8 cellular contexts compared by ENCODE assay signal in genomic region chr1:183911285-183911684, GRCh38.
DNase-seq lines count a peak whose midpoint lies in the region; ATAC-seq and TF ChIP-seq lines count a peak whose summit lies in the region.

No MANE protein-coding gene starts in this region.

- no peak overlapping the region for H3K4me3 Mint-ChIP-seq in activated T-cell treated with anti-CD3 and anti-CD28 coated beads, Interleukin-2, amount 50 U/mL, for 24 hours
- peak overlapping the region in 1 of 2 donors; percentile 36 for H3K4me3 Mint-ChIP-seq in stimulated activated naive CD8-positive, alpha-beta T cell treated with anti-CD3 and anti-CD28 coated beads, Interleukin-15, amount 100 ng/mL, for 72 hours

- H3K27me3 Mint-ChIP-seq in activated T-cell treated with anti-CD3 and anti-CD28 coated beads, Interleukin-2, amount 50 U/mL, for 24 hours, result no peaks in the 10 kb centered on the region
- H3K27me3 Mint-ChIP-seq in stimulated activated naive CD8-positive, alpha-beta T cell treated with anti-CD3 and anti-CD28 coated beads, Interleukin-15, amount 100 ng/mL, for 72 hours, result no peaks in the 10 kb centered on the region

- H3K4me1 Mint-ChIP-seq in activated T-cell treated with anti-CD3 and anti-CD28 coated beads, Interleukin-2, amount 50 U/mL, for 24 hours (ENCODE audit: low read depth), result peaks cover 33% of the 10 kb centered on the region
- H3K4me1 Mint-ChIP-seq in stimulated activated naive CD8-positive, alpha-beta T cell treated with anti-CD3 and anti-CD28 coated beads, Interleukin-15, amount 100 ng/mL, for 72 hours, result peaks cover 39% of the 10 kb centered on the region

- no peaks in the 10 kb centered on the region for H3K9me3 ChIP-seq in OCI-LY3 (ENCODE audit: insufficient read depth, low read length)

- peak overlapping the region; percentile 86 for H3K27ac ChIP-seq in OCI-LY3 (ENCODE audit: low read length)

- H3K4me3 ChIP-seq in OCI-LY3 (ENCODE audit: low read length), result peak overlapping the region; percentile 64

- H3K36me3 Mint-ChIP-seq in activated T-cell treated with anti-CD3 and anti-CD28 coated beads, Interleukin-2, amount 50 U/mL, for 24 hours (ENCODE audit: low read depth), result peaks cover 7% of the 10 kb centered on the region

- no peaks in the 10 kb centered on the region for H3K79me2 ChIP-seq in OCI-LY3 (ENCODE audit: low read length)

- DNase-seq in activated T-cell treated with anti-CD3 and anti-CD28 coated beads, Interleukin-2, amount 50 U/mL, for 24 hours, result no peak
- DNase-seq in activated T-cell treated with anti-CD3 and anti-CD28 coated beads for 4 hours, result no peak
- DNase-seq in stimulated activated naive CD8-positive, alpha-beta T cell treated with anti-CD3 and anti-CD28 coated beads, Interleukin-15, amount 100 ng/mL, for 72 hours, result peak; percentile 13 to 43
- DNase-seq in central memory CD4-positive, alpha-beta T cell, result no peak
- DNase-seq in iPS-NIHi7 (ENCODE audit: extremely low spot score), result no peak
- DNase-seq in KG1 (lab: John Stamatoyannopoulos, UW), result no peak

- no peaks in the 10 kb centered on the region for H3K9me3 Mint-ChIP-seq in activated T-cell treated with anti-CD3 and anti-CD28 coated beads, Interleukin-2, amount 50 U/mL, for 24 hours
- H3K9me3 Mint-ChIP-seq in stimulated activated naive CD8-positive, alpha-beta T cell treated with anti-CD3 and anti-CD28 coated beads, Interleukin-15, amount 100 ng/mL, for 72 hours, result no peaks in the 10 kb centered on the region

- peak overlapping the region; percentile 87 for H3K4me2 ChIP-seq in OCI-LY3 (ENCODE audit: low read length)

- peak; percentile 55 for ATAC-seq in HG02884 (IDR thresholded peaks at IDR 0.05; ENCODE audit: unreplicated experiment)
- peak; percentile 51 for ATAC-seq in stimulated activated naive CD8-positive, alpha-beta T cell treated with anti-CD3 and anti-CD28 coated beads, Interleukin-15, amount 100 ng/mL, for 72 hours

- H3K4me1 ChIP-seq in OCI-LY3 (ENCODE audit: low read length), result peaks cover 56% of the 10 kb centered on the region

- peaks cover 26% of the 10 kb centered on the region for H3K27me3 ChIP-seq in OCI-LY3 (ENCODE audit: low read depth, low read length)

- H4K20me1 ChIP-seq in OCI-LY3 (ENCODE audit: insufficient read depth, low read length), result peaks cover 4% of the 10 kb centered on the region; the same call in 1 of the 2 replicates

- peaks cover 4% of the 10 kb centered on the region for H3K36me3 ChIP-seq in OCI-LY3 (replicated peaks; ENCODE audit: low read depth, low read length)

- H3K9ac ChIP-seq in OCI-LY3 (ENCODE audit: low read length), result peak overlapping the region; percentile 55

- peak overlapping the region; percentile 27 for H3K27ac Mint-ChIP-seq in activated T-cell treated with anti-CD3 and anti-CD28 coated beads, Interleukin-2, amount 50 U/mL, for 24 hours
- peak overlapping the region; percentile 16 to 28 for H3K27ac Mint-ChIP-seq in stimulated activated naive CD8-positive, alpha-beta T cell treated with anti-CD3 and anti-CD28 coated beads, Interleukin-15, amount 100 ng/mL, for 72 hours

- no peak for TF ChIP-seq CTCF in OCI-LY3 (IDR thresholded peaks at IDR 0.05; ENCODE audit: low read depth, low read length)

- no peak overlapping the region for H2AFZ ChIP-seq in OCI-LY3 (ENCODE audit: low read depth, low read length)

Comparison
In these comparisons a context has a peak if more than half of its experiments do, and no peak if none do; other contexts are left out.
1. DNase-seq: peak in stimulated activated naive CD8-positive, alpha-beta T cell treated with anti-CD3 and anti-CD28 coated beads, Interleukin-15, amount 100 ng/mL, for 72 hours (2 of 2); none in activated T-cell treated with anti-CD3 and anti-CD28 coated beads, Interleukin-2, amount 50 U/mL, for 24 hours (single experiment), activated T-cell treated with anti-CD3 and anti-CD28 coated beads for 4 hours (single experiment), central memory CD4-positive, alpha-beta T cell (single experiment), iPS-NIHi7 (single experiment) and KG1 (single experiment).